ENCODE assay signal across 14 cellular contexts in genomic region chr4:115780835-115781234, GRCh38.
DNase-seq lines count a peak whose midpoint lies in the region; ATAC-seq lines count a peak whose summit lies in the region.
"Had no signal": no experiment of that assay in that cellular context is flagged by ENCODE, and none has a peak within 500 bp of the region (broad histone marks: within the 10 kb centered on the region; RNA-seq: fewer than 3 reads in every experiment).

No MANE protein-coding gene starts in this region.

- ATAC-seq in GM18502 (IDR thresholded peaks at IDR 0.05; ENCODE audit: poor library complexity, unreplicated experiment) (peak; percentile 68), GM21360 (IDR thresholded peaks at IDR 0.05; ENCODE audit: unreplicated experiment) (peak; percentile 68), HG02884 (IDR thresholded peaks at IDR 0.05; ENCODE audit: unreplicated experiment) (peak; percentile 68), HG03457 (IDR thresholded peaks at IDR 0.05; ENCODE audit: unreplicated experiment) (peak; percentile 61), Right ventricle myocardium superior (ENCODE audit: poor library complexity) (no peak), HG02571 (IDR thresholded peaks at IDR 0.05; ENCODE audit: unreplicated experiment) (no peak), left ventricle myocardium superior (no peak)
- no peak for ATAC-seq in activated CD8-positive, alpha-beta memory T cell treated with anti-CD3 and anti-CD28 coated beads, Interleukin-2, amount 10 ng/mL, durations not matched to agents 7 days and 5 days
- ATAC-seq: activated CD8-positive, alpha-beta T cell treated with anti-CD3 and anti-CD28 coated beads, Interleukin-2, amount 10 ng/mL, durations not matched to agents 7 days and 5 days had no signal

- no peak overlapping the region for H3K27ac Mint-ChIP-seq in activated CD8-positive, alpha-beta memory T cell treated with anti-CD3 and anti-CD28 coated beads, Interleukin-2, amount 10 ng/mL, durations not matched to agents 7 days and 5 days
- H3K27ac Mint-ChIP-seq: activated CD8-positive, alpha-beta T cell treated with anti-CD3 and anti-CD28 coated beads, Interleukin-2, amount 10 ng/mL, durations not matched to agents 7 days and 5 days had no signal

- intact Hi-C loops in Right ventricle myocardium superior (cut with DNase I) = no loop called here
- intact Hi-C loops in left ventricle myocardium superior (cut with micrococcal nuclease) = no loop called here

- CTCF ChIA-PET in activated CD8-positive, alpha-beta memory T cell treated with anti-CD3 and anti-CD28 coated beads, Interleukin-2, amount 10 ng/mL, durations not matched to agents 7 days and 5 days (lab: Charles Lee) = no interaction called here

- no peak for DNase-seq in activated CD8-positive, alpha-beta memory T cell treated with anti-CD3 and anti-CD28 coated beads, Interleukin-2, amount 10 ng/mL, durations not matched to agents 7 days and 5 days
- DNase-seq in Right ventricle myocardium superior = no peak
- DNase-seq in left ventricle myocardium superior = no peak
- DNase-seq: activated CD8-positive, alpha-beta T cell treated with anti-CD3 and anti-CD28 coated beads, Interleukin-2, amount 10 ng/mL, durations not matched to agents 7 days and 5 days; activated naive CD4-positive, alpha-beta T cell treated with anti-CD3 and anti-CD28 coated beads, Interleukin-2, amount 50 U/mL, for 16 hours; DMS79 treated with DMSO at 0.1 percent for 48 hours; NCI-H2171 treated with DMSO at 0.1 percent for 48 hours; stimulated activated CD8-positive, alpha-beta memory T cell treated with anti-CD3 and anti-CD28 coated beads, Interleukin-4, amount 100 ng/mL, for 48 hours; uterus had no signal

- H3K4me3 Mint-ChIP-seq in activated CD8-positive, alpha-beta memory T cell treated with anti-CD3 and anti-CD28 coated beads, Interleukin-2, amount 10 ng/mL, durations not matched to agents 7 days and 5 days = no peak overlapping the region
- H3K4me3 Mint-ChIP-seq: activated CD8-positive, alpha-beta T cell treated with anti-CD3 and anti-CD28 coated beads, Interleukin-2, amount 10 ng/mL, durations not matched to agents 7 days and 5 days had no signal

- no peaks in the 10 kb centered on the region for H3K27me3 Mint-ChIP-seq in activated CD8-positive, alpha-beta memory T cell treated with anti-CD3 and anti-CD28 coated beads, Interleukin-2, amount 10 ng/mL, durations not matched to agents 7 days and 5 days

- H3K4me1 Mint-ChIP-seq in activated CD8-positive, alpha-beta memory T cell treated with anti-CD3 and anti-CD28 coated beads, Interleukin-2, amount 10 ng/mL, durations not matched to agents 7 days and 5 days = no peaks in the 10 kb centered on the region

- no peaks in the 10 kb centered on the region for H3K36me3 Mint-ChIP-seq in activated CD8-positive, alpha-beta memory T cell treated with anti-CD3 and anti-CD28 coated beads, Interleukin-2, amount 10 ng/mL, durations not matched to agents 7 days and 5 days

- H3K9me3 Mint-ChIP-seq in activated CD8-positive, alpha-beta memory T cell treated with anti-CD3 and anti-CD28 coated beads, Interleukin-2, amount 10 ng/mL, durations not matched to agents 7 days and 5 days (ENCODE audit: low read depth) = peaks cover 2% of the 10 kb centered on the region

Comparison
In these comparisons a context has a peak if more than half of its experiments do, and no peak if none do; other contexts are left out.
1. ATAC-seq: peak in GM18502 (single experiment), GM21360 (single experiment), HG02884 (single experiment) and HG03457 (single experiment); none in activated CD8-positive, alpha-beta memory T cell treated with anti-CD3 and anti-CD28 coated beads, Interleukin-2, amount 10 ng/mL, durations not matched to agents 7 days and 5 days (single experiment), Right ventricle myocardium superior (single experiment), HG02571 (single experiment) and left ventricle myocardium superior (single experiment).